Comparison of ENCODE assay signal across 8 cellular contexts in the genomic region with DNA sequence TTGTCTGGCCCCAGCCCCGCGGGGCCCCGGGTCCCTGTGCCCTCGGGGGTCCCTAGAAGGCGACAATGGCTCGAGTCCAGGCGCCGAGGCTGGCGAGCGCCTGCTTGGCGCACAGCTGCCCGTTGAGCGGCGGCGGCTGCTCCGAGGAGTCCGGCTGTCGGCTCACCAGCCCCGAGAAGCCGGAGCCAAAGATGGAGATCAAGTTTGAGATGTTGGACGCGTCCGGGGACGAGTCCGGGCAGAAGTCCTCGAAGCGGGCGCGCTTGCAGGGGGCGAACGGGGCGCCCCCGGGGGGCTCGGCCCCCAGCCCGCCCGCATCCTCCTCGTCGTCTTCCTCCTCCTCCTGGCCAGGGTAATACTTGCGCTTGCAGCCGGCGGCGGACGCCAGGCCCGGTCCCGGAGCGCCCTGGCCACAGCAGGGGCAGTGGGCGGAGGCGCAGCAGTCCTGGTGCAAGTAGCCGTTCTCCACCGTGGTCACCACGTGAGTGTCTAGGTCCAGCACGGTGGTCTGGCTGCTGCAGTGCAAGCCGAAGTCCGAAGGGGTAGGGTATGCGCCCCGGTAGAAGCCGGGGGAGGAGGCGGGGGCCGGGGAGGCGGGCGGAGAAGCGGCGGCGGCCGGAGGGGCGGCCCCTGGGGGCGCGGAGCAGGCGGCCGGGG. TPM values are rescaled to one million over a fixed set of nuclear protein-coding genes. Genes with fewer than 3 reads are reported as not detected.
DNase-seq lines count a peak whose midpoint lies in the region; ATAC-seq, FAIRE-seq and TF ChIP-seq lines count a peak whose summit lies in the region.

No MANE protein-coding gene starts in this region.

- H3K27ac Mint-ChIP-seq in T-cell (no peak overlapping the region), endodermal cell (no peak overlapping the region)

- H3K9me3 Mint-ChIP-seq in T-cell (no peaks in the 10 kb centered on the region), endodermal cell (no peaks in the 10 kb centered on the region)

- H3K4me3 Mint-ChIP-seq in T-cell, result peak overlapping the region; percentile 84 to 86 (median 85)
- H3K4me3 Mint-ChIP-seq in endodermal cell, result peak overlapping the region; percentile 80

- peak overlapping the region; percentile 60 for H3K27ac ChIP-seq in endodermal cell (ENCODE audit: low read depth, low read length)
- peak overlapping the region; percentile 93 for H3K27ac ChIP-seq in muscle layer of duodenum (ENCODE audit: low read length)

- H3K27me3 ChIP-seq in endodermal cell (ENCODE audit: control insufficient read depth, insufficient read depth, low read length, poor library complexity, severe bottlenecking) (peaks cover 35% of the 10 kb centered on the region), muscle layer of duodenum (ENCODE audit: low read depth, low read length) (no peaks in the 10 kb centered on the region)

- peak overlapping the region; percentile 63 for H3K9ac ChIP-seq in endodermal cell (ENCODE audit: extremely low read depth, low read length, poor library complexity, severe bottlenecking)

- no peak for TF ChIP-seq CTCF in AG04449 (IDR thresholded peaks at IDR 0.05; ENCODE audit: insufficient read depth, low read length, missing control alignments)
- TF ChIP-seq CTCF in endodermal cell (conservative IDR thresholded peaks at IDR 0.05), result no peak

- FAIRE-seq in GM12892 (lab: Jason Lieb, UNC), result peak; percentile 56

- H3K4me1 ChIP-seq in endodermal cell (ENCODE audit: control insufficient read depth, insufficient read depth, low read length) (peaks cover 13% of the 10 kb centered on the region), muscle layer of duodenum (ENCODE audit: control insufficient read depth in 1 of 2, insufficient read depth in 2 of 2, low read length in 2 of 2) (peaks cover 0 to 23% of the 10 kb centered on the region in 2 donors)

- no peak for TF ChIP-seq POLR2A in GM12892 (IDR thresholded peaks at IDR 0.05; ENCODE audit: low read depth, low read length)
- TF ChIP-seq POLR2A in GM18505 (IDR thresholded peaks at IDR 0.05; ENCODE audit: borderline replicate concordance, extremely low read depth, insufficient read depth, insufficient read length), result no peak

- ATAC-seq in T-cell (replicated peaks in 1 of 4) (no peak), GM18505 (IDR thresholded peaks at IDR 0.05; ENCODE audit: unreplicated experiment) (no peak), HG03439 (IDR thresholded peaks at IDR 0.05; ENCODE audit: unreplicated experiment) (no peak)

- H3K36me3 Mint-ChIP-seq in T-cell (no peaks in the 10 kb centered on the region), endodermal cell (ENCODE audit: low read depth) (no peaks in the 10 kb centered on the region)

- POLR2A ChIA-PET in AG04449 (lab: Yijun Ruan, JAX), result interaction anchor here (0.6 to 9.1 kb wide), 19 partner anchors 9 to 444 kb away, joined by 3 to 233 read pairs (median 12); a partner anchor contains a TSS
- POLR2A ChIA-PET in T-cell (lab: Charles Lee), result no interaction called here

- H3K4me1 Mint-ChIP-seq in T-cell (peaks cover 4 to 12% (median 7%) of the 10 kb centered on the region in 3 donors), endodermal cell (peaks cover 27% of the 10 kb centered on the region)

- H3K4me3 ChIP-seq in AG04449 (ENCODE audit: low read depth, low read length) (peak overlapping the region; percentile 94), endodermal cell (ENCODE audit: low read length) (peak overlapping the region; percentile 90), muscle layer of duodenum (ENCODE audit: low read depth in 1 of 2, low read length in 2 of 2) (peak overlapping the region; percentile 80 to 96)

- peaks cover 0 to 5% of the 10 kb centered on the region in 2 donors for H3K27me3 Mint-ChIP-seq in T-cell
- H3K27me3 Mint-ChIP-seq in endodermal cell (ENCODE audit: insufficient read depth), result peaks cover 48% of the 10 kb centered on the region

- no peaks in the 10 kb centered on the region for H3K36me3 ChIP-seq in endodermal cell (ENCODE audit: control insufficient read depth, insufficient read depth, low read length)
- H3K36me3 ChIP-seq in muscle layer of duodenum (ENCODE audit: control insufficient read depth in 1 of 2, insufficient read depth in 2 of 2, low read length in 2 of 2), result no peaks in the 10 kb centered on the region

- H3K9me3 ChIP-seq in endodermal cell (ENCODE audit: control insufficient read depth, low read length) (no peaks in the 10 kb centered on the region), muscle layer of duodenum (ENCODE audit: control insufficient read depth in 1 of 2, low read length in 2 of 2) (no peaks in the 10 kb centered on the region)

- 1% methylated on average over 31 to 70 of the region's 70 CpGs for WGBS in endodermal cell (ENCODE audit: insufficient coverage in 1 of 2, insufficient read length in 1 of 2), 2 experiments

- no peak for DNase-seq in AG04449 (ENCODE audit: low read depth, low spot score)
- DNase-seq in GM12892 (ENCODE audit: insufficient read length), result no peak
- peak in 8 of 34 experiments; percentile 3 to 28 (median 13) for DNase-seq in T-cell
- DNase-seq in endodermal cell, result peak; percentile 82
- DNase-seq in GM19240 (ENCODE audit: insufficient read length, low spot score), result no peak

- CTCF ChIA-PET in AG04449 (lab: Yijun Ruan, JAX) (interaction anchor here (1.6 to 15.2 kb wide), 2 partner anchors 32 to 305 kb away, joined by 6 to 345 read pairs; no protein-coding TSS in a partner anchor), T-cell (lab: Charles Lee) (interaction anchor here in 1 of 2 donors (1.0 to 1.6 kb wide), 3 partner anchors 37 to 144 kb away, joined by 3 to 6 read pairs (median 4); no protein-coding TSS in a partner anchor)

RNA-seq across cellular contexts. Expression of a gene that starts 1.1 kb away (rescaled TPM):
- not detected for polyA plus RNA-seq in GM12892 (2012; ENCODE audit: missing spikeins)
- total RNA-seq in T-cell (1 to 10 TPM; 1.3 to 7.7 (median 6.7) TPM), endodermal cell (1 to 10 TPM; 6.8 to 8.1 TPM)
- polyA plus RNA-seq in endodermal cell (2013, experiment 1 of 2), result 48.3 TPM
- 51.1 TPM for polyA plus RNA-seq in endodermal cell (2013, experiment 2 of 2)
